Comparison of ENCODE assay signal across 8 cellular contexts in genomic region chr4:77862478-77863216, GRCh38. TPM values are rescaled to one million over a fixed set of nuclear protein-coding genes. Genes with fewer than 3 reads are reported as not detected.
A peak's percentile ranks its signal among the peaks of the same experiment; 100 is the strongest.
DNase-seq lines count a peak whose midpoint lies in the region; ATAC-seq and TF ChIP-seq lines count a peak whose summit lies in the region.

TSS of gene MRPL1 (plus strand) at chr4:77862830. CDS start at chr4:77862849, 19 bp downstream.

- H3K36me3 ChIP-seq in kidney epithelial cell (ENCODE audit: control insufficient read depth, insufficient read depth, low read length) = no peaks in the 10 kb centered on the region

- H3K36me3 Mint-ChIP-seq in chondrocyte (ENCODE audit: low read depth) = peaks cover 1% of the 10 kb centered on the region

- peak within 1 kb of the TSS; percentile 99 for H3K27ac Mint-ChIP-seq in chondrocyte (ENCODE audit: unreplicated experiment)

- no peaks in the 10 kb centered on the region for H3K27me3 ChIP-seq in kidney epithelial cell (ENCODE audit: control insufficient read depth, insufficient read depth, low read length)

- H3K4me3 Mint-ChIP-seq in chondrocyte (ENCODE audit: unreplicated experiment) = peak within 1 kb of the TSS; percentile 97

- DNase-seq in AG20443 (ENCODE audit: low spot score) (peak; percentile 94), NCI-H510A treated with DMSO at 0.1 percent for 48 hours (lab: John Stamatoyannopoulos, UW) (peak; percentile 97), chondrocyte (ENCODE audit: low spot score) (no peak), kidney epithelial cell (ENCODE audit: low read depth) (peak; percentile 74)
- DNase-seq in activated CD4-positive, alpha-beta T cell treated with anti-CD3 and anti-CD28 coated beads for 24 hours (ENCODE audit: low read depth in 2 of 2) = peak; percentile 77 to 80
- DNase-seq in stimulated activated CD4-positive, alpha-beta T cell treated with anti-CD3 and anti-CD28 coated beads, Interleukin-15, amount 100 ng/mL, for 48 hours (ENCODE audit: low read depth in 2 of 2) = peak; percentile 81 to 84

- TF ChIP-seq CTCF in chondrocyte (IDR thresholded peaks at IDR 0.05) (peak; percentile 60), kidney epithelial cell (IDR thresholded peaks at IDR 0.05; ENCODE audit: insufficient read depth, low read length, poor library complexity, severe bottlenecking) (peak; percentile 20)

- H3K4me1 Mint-ChIP-seq in chondrocyte (ENCODE audit: low read depth) = peaks cover 29% of the 10 kb centered on the region

- peak; percentile 86 for ATAC-seq in HG03439 (IDR thresholded peaks at IDR 0.05; ENCODE audit: unreplicated experiment)

- peak; percentile 93 for TF ChIP-seq POLR2A in GM19193 (IDR thresholded peaks at IDR 0.05; ENCODE audit: extremely low read depth, insufficient read depth, insufficient read length)

- H3K27me3 Mint-ChIP-seq in chondrocyte (ENCODE audit: low read depth) = no peaks in the 10 kb centered on the region

- H3K4me3 ChIP-seq in kidney epithelial cell (ENCODE audit: low read depth, low read length) = peak within 1 kb of the TSS; percentile 81

- no peaks in the 10 kb centered on the region for H3K9me3 Mint-ChIP-seq in chondrocyte (ENCODE audit: low read depth)

RNA-seq across cellular contexts. Expression of gene MRPL1, which starts in this region (rescaled TPM):
- 21.9 to 26.1 TPM (median 22.5 TPM) in 3 replicates for total RNA-seq in chondrocyte
- total RNA-seq in kidney epithelial cell = 32.0 and 35.8 TPM in 2 replicates
